36 cellular contexts compared by ENCODE assay signal in genomic region chr17:60461584-60461983, GRCh38. TPM values are rescaled to one million over a fixed set of nuclear protein-coding genes. Genes with fewer than 3 reads are reported as not detected.
"Had no signal": no experiment of that assay in that cellular context is flagged by ENCODE, and none has a peak within 500 bp of the region (broad histone marks: within the 10 kb centered on the region; RNA-seq: fewer than 3 reads in every experiment).

No MANE protein-coding gene starts in this region.

- H3K9ac ChIP-seq: neural progenitor cell, parathyroid adenoma had no signal

- H2AFZ ChIP-seq: neural progenitor cell, parathyroid adenoma had no signal

- DNase-seq: naive thymus-derived CD4-positive, alpha-beta T cell; natural killer cell; occipital lobe; ovary; posterior cingulate gyrus; psoas muscle; right cardiac atrium; spleen; stimulated activated CD4-positive, alpha-beta T cell treated with anti-CD3 and anti-CD28 coated beads, Interleukin-12 subunit alpha, Interleukin-12 subunit beta, amount 100 ng/mL, for 4 hours; stimulated activated CD4-positive, alpha-beta T cell treated with anti-CD3 and anti-CD28 coated beads, Interleukin-1b, Interleukin-23, amount 100 ng/mL, for 48 hours; stimulated activated CD4-positive, alpha-beta T cell treated with anti-CD3 and anti-CD28 coated beads, Interleukin-4, amount 100 ng/mL, for 1 hour; stimulated activated CD4-positive, alpha-beta T cell treated with anti-CD3 and anti-CD28 coated beads, Interleukin-4, amount 100 ng/mL, for 4 hours; stimulated activated CD8-positive, alpha-beta memory T cell treated with anti-CD3 and anti-CD28 coated beads, Interleukin-4, amount 100 ng/mL, for 48 hours; stimulated activated naive CD4-positive, alpha-beta T cell; stimulated activated naive CD8-positive, alpha-beta T cell treated with anti-CD3 and anti-CD28 coated beads, Interleukin-15, amount 100 ng/mL, for 72 hours; stimulated activated naive CD8-positive, alpha-beta T cell treated with anti-CD3 and anti-CD28 coated beads, Interleukin-15, Interleukin-2, amounts not matched to agents 100 U/mL and 50 U/mL, for 24 hours; thyroid gland; trophoblast cell; upper lobe of left lung had no signal

- H3K36me3 ChIP-seq: ovary had no signal

- H3K79me2 ChIP-seq: parathyroid adenoma had no signal

- H3K27me3 ChIP-seq: neural progenitor cell, ovary, spleen, thyroid gland, tibial nerve, upper lobe of left lung, vagina had no signal

- ATAC-seq: naive thymus-derived CD4-positive, alpha-beta T cell; natural killer cell; psoas muscle; right cardiac atrium; sciatic nerve; stimulated activated memory B cell treated with anti-CD40 and anti-IgM and Interleukin-4, amounts not matched to agents 10 μg/mL and 1 μg/mL and 100 μg/mL, for 72 hours; stimulated activated naive CD8-positive, alpha-beta T cell treated with anti-CD3 and anti-CD28 coated beads, Interleukin-15, amount 100 ng/mL, for 72 hours; stimulated activated naive CD8-positive, alpha-beta T cell treated with anti-CD3 and anti-CD28 coated beads, Interleukin-15, Interleukin-2, amounts not matched to agents 100 U/mL and 50 U/mL, for 24 hours had no signal

- H3K9me3 ChIP-seq: ovary, psoas muscle, spleen, thoracic aorta, thyroid gland, tibial nerve, upper lobe of left lung, vagina had no signal

- H3K4me1 ChIP-seq: neural progenitor cell, parathyroid adenoma, psoas muscle, spleen, thyroid gland, vagina had no signal

- H3K4me3 ChIP-seq: neural progenitor cell, ovary, psoas muscle, skin epidermis, smooth muscle cell, spleen, thoracic aorta, thyroid gland, tibial nerve, upper lobe of left lung, vagina had no signal

- FAIRE-seq: urothelium cell line had no signal

- H3K4me2 ChIP-seq: neural progenitor cell, smooth muscle cell had no signal

- H3K27ac ChIP-seq: neural progenitor cell, ovary, parathyroid adenoma, psoas muscle, skin epidermis, spleen, thoracic aorta, thyroid gland, tibial nerve, upper lobe of left lung, vagina had no signal

RNA-seq across cellular contexts. Expression of gene CHCT1, which starts 39.3 kb away (rescaled TPM):
- total RNA-seq: naive thymus-derived CD4-positive, alpha-beta T cell; natural killer cell; occipital lobe; osteoblast; ovary; progenitor cell of endocrine pancreas; renal cortical epithelial cell; right cardiac atrium; sciatic nerve; smooth muscle cell; subcutaneous adipose tissue; temporal lobe; thoracic aorta; thyroid gland; tibial nerve; ureter; vagina had no signal
- polyA plus RNA-seq: naive thymus-derived CD4-positive, alpha-beta T cell; neural cell; right cardiac atrium; smooth muscle cell had no signal
